ENCODE assay signal across 8 cellular contexts in the genomic region with DNA sequence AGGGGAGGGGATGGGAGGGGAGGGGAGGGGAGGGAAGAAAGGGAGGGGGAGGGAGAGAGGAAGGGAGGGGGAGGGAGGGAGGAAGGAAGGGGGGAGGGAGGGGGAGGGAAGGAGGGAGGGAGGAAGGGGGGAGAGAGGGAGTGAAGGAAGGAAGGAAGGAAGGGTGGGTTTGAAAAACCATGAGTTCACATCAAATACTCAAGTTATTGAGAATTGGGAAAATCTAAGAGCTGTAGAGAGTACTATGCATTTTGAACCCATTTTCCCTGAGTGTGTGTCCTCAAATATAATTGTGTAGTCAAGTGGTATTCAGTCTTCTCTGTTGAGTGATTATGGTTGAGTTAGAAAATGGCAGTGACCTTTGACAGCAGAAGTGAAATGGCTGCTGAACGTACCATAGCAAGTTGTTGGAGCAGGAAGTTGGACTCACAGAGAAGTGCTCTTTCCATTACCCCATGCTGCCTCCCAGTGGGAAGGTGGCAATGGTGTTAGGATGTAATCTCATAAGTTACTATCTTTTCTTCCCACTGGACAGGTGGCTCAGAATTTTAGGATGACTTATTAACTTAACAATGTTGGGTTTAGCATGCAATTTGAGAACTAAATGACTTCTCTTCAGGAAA.
A peak's percentile ranks its signal among the peaks of the same experiment; 100 is the strongest.
DNase-seq lines count a peak whose midpoint lies in the region; ATAC-seq and TF ChIP-seq lines count a peak whose summit lies in the region.

No MANE protein-coding gene starts in this region.

- peaks cover 2% of the 10 kb centered on the region for H3K9me3 Mint-ChIP-seq in activated CD4-positive, alpha-beta memory T cell treated with anti-CD3 and anti-CD28 coated beads, Interleukin-2, amount 10 ng/mL, durations not matched to agents 7 days and 5 days

- no peak overlapping the region for H3K4me3 ChIP-seq in cardiac muscle cell

- CTCF ChIA-PET in activated CD4-positive, alpha-beta memory T cell treated with anti-CD3 and anti-CD28 coated beads, Interleukin-2, amount 10 ng/mL, durations not matched to agents 7 days and 5 days (lab: Charles Lee): interaction anchor here (0.7 to 1.3 kb wide), 3 partner anchors 9 to 318 kb away, joined by 3 read pairs; no protein-coding TSS in a partner anchor

- peak; percentile 70 for DNase-seq in NCI-H1092 treated with DMSO at 0.1 percent for 48 hours (lab: John Stamatoyannopoulos, UW)
- no peak for DNase-seq in NCI-H1092 (lab: John Stamatoyannopoulos, UW)
- DNase-seq in MV-4-11 (lab: John Stamatoyannopoulos, UW): peak; percentile 78
- DNase-seq in activated CD4-positive, alpha-beta memory T cell treated with anti-CD3 and anti-CD28 coated beads, Interleukin-2, amount 10 ng/mL, durations not matched to agents 7 days and 5 days: peak; percentile 52
- DNase-seq in cardiac muscle cell (ENCODE audit: low read depth in 1 of 2, low spot score in 1 of 2): peak in 1 of 2 donors; percentile 78
- DNase-seq in stimulated activated CD4-positive, alpha-beta T cell treated with anti-CD3 and anti-CD28 coated beads, Interleukin-4, amount 100 ng/mL, for 24 hours: peak; percentile 51
- DNase-seq in NCI-H2171 (lab: John Stamatoyannopoulos, UW): no peak

- no peak overlapping the region for H3K27ac ChIP-seq in cardiac muscle cell

- no peaks in the 10 kb centered on the region for H3K27me3 ChIP-seq in cardiac muscle cell

- no peak overlapping the region for H3K4me3 Mint-ChIP-seq in activated CD4-positive, alpha-beta memory T cell treated with anti-CD3 and anti-CD28 coated beads, Interleukin-2, amount 10 ng/mL, durations not matched to agents 7 days and 5 days

- no peaks in the 10 kb centered on the region for H3K4me1 ChIP-seq in cardiac muscle cell (ENCODE audit: low read depth)

- peaks cover 30% of the 10 kb centered on the region for H3K4me1 Mint-ChIP-seq in activated CD4-positive, alpha-beta memory T cell treated with anti-CD3 and anti-CD28 coated beads, Interleukin-2, amount 10 ng/mL, durations not matched to agents 7 days and 5 days

- peaks cover 12% of the 10 kb centered on the region for H3K36me3 Mint-ChIP-seq in activated CD4-positive, alpha-beta memory T cell treated with anti-CD3 and anti-CD28 coated beads, Interleukin-2, amount 10 ng/mL, durations not matched to agents 7 days and 5 days (ENCODE audit: low read depth)

- H3K36me3 ChIP-seq in cardiac muscle cell: no peaks in the 10 kb centered on the region

- H3K27ac Mint-ChIP-seq in activated CD4-positive, alpha-beta memory T cell treated with anti-CD3 and anti-CD28 coated beads, Interleukin-2, amount 10 ng/mL, durations not matched to agents 7 days and 5 days: no peak overlapping the region

- peak; percentile 57 for ATAC-seq in GM21367 (IDR thresholded peaks at IDR 0.05; ENCODE audit: unreplicated experiment)

- no peaks in the 10 kb centered on the region for H3K9me3 ChIP-seq in cardiac muscle cell (ENCODE audit: low read depth)

- H3K27me3 Mint-ChIP-seq in activated CD4-positive, alpha-beta memory T cell treated with anti-CD3 and anti-CD28 coated beads, Interleukin-2, amount 10 ng/mL, durations not matched to agents 7 days and 5 days: peaks cover 2% of the 10 kb centered on the region

- POLR2A ChIA-PET in activated CD4-positive, alpha-beta memory T cell treated with anti-CD3 and anti-CD28 coated beads, Interleukin-2, amount 10 ng/mL, durations not matched to agents 7 days and 5 days (lab: Charles Lee): no interaction called here

- TF ChIP-seq CTCF in cardiac muscle cell (IDR thresholded peaks at IDR 0.05; ENCODE audit: low read depth, low read length): peak; percentile 54

Comparison
In these comparisons a context has a peak if more than half of its experiments do, and no peak if none do; other contexts are left out.
1. DNase-seq: peak in NCI-H1092 treated with DMSO at 0.1 percent for 48 hours (single experiment), MV-4-11 (single experiment), activated CD4-positive, alpha-beta memory T cell treated with anti-CD3 and anti-CD28 coated beads, Interleukin-2, amount 10 ng/mL, durations not matched to agents 7 days and 5 days (single experiment) and stimulated activated CD4-positive, alpha-beta T cell treated with anti-CD3 and anti-CD28 coated beads, Interleukin-4, amount 100 ng/mL, for 24 hours (single experiment); none in NCI-H1092 (single experiment) and NCI-H2171 (single experiment).